ENCODE assay signal across 18 cellular contexts in genomic region chr9:133950916-133951231, GRCh38. TPM values are rescaled to one million over a fixed set of nuclear protein-coding genes. Genes with fewer than 3 reads are reported as not detected.
A peak's percentile ranks its signal among the peaks of the same experiment; 100 is the strongest.
DNase-seq lines count a peak whose midpoint lies in the region; ATAC-seq and TF ChIP-seq lines count a peak whose summit lies in the region.
"Had no signal": no experiment of that assay in that cellular context is flagged by ENCODE, and none has a peak within 500 bp of the region (broad histone marks: within the 10 kb centered on the region; RNA-seq: fewer than 3 reads in every experiment).

No MANE protein-coding gene starts in this region.

- H2BK12ac ChIP-seq in H9 (ENCODE audit: insufficient read length, low read depth, low read length) = no peak overlapping the region

- WGBS in H9 (ENCODE audit: extremely low coverage, insufficient read length, low lambda C conversion rate) = no CpG with 5 or more reads among the region's 10 CpGs
- WGBS in esophagus squamous epithelium, 2 donors = 63 to 100% methylated on average over 2 to 3 of the region's 10 CpGs

- peak overlapping the region; percentile 57 to 81 (median 73); a peak in 5 of 7 replicates for H3K27ac Mint-ChIP-seq in H9
- H3K27ac Mint-ChIP-seq in memory B cell = peak overlapping the region; percentile 28
- peak overlapping the region; percentile 20 for H3K27ac Mint-ChIP-seq in stimulated activated naive B cell treated with anti-CD40 and anti-IgM and Interleukin-4, amounts not matched to agents 10 μg/mL and 1 μg/mL and 100 μg/mL, for 72 hours
- H3K27ac Mint-ChIP-seq: activated naive CD4-positive, alpha-beta T cell treated with anti-CD3 and anti-CD28 coated beads, Interleukin-2, amount 50 U/mL, for 72 hours; activated T-cell treated with anti-CD3 and anti-CD28 coated beads, Interleukin-2, amount 50 U/mL, for 24 hours; CD4-positive, CD25-positive, alpha-beta regulatory T cell had no signal

- H4K20me1 ChIP-seq in H9 (ENCODE audit: control insufficient read depth, insufficient read depth, insufficient read length) = peaks cover 4% of the 10 kb centered on the region

- no peak overlapping the region for H3K27ac ChIP-seq in H9 (ENCODE audit: insufficient read length, low read depth, low read length)
- peak overlapping the region in 1 of 4 donors; percentile 13 for H3K27ac ChIP-seq in esophagus squamous epithelium
- H3K27ac ChIP-seq: ovary, thoracic aorta had no signal

- peaks cover 2% of the 10 kb centered on the region; the same call in 1 of the 2 replicates for H3K4me1 ChIP-seq in H9 (ENCODE audit: insufficient read depth, low read length)
- H3K4me1 ChIP-seq in adipocyte (ENCODE audit: control insufficient read depth, insufficient read depth, low read length) = peaks cover 13% of the 10 kb centered on the region
- peaks cover 2 to 25% (median 2%) of the 10 kb centered on the region in 3 donors for H3K4me1 ChIP-seq in esophagus squamous epithelium

- no peak for TF ChIP-seq POLR2A in esophagus squamous epithelium (IDR thresholded peaks at IDR 0.05)

- no peak for TF ChIP-seq CTCF in H9 (conservative IDR thresholded peaks at IDR 0.05)
- no peak for TF ChIP-seq CTCF in esophagus squamous epithelium (IDR thresholded peaks at IDR 0.05)

- no peak overlapping the region for H3K4ac ChIP-seq in H9 (ENCODE audit: low read depth, low read length)

- no peak overlapping the region for H3K14ac ChIP-seq in H9 (ENCODE audit: insufficient read depth, low read length)

- no peak overlapping the region for H2BK15ac ChIP-seq in H9 (ENCODE audit: low read depth, low read length)

- H4K91ac ChIP-seq in H9 (ENCODE audit: insufficient read length, low read depth, low read length) = no peak overlapping the region

- no peak overlapping the region for H3K23ac ChIP-seq in H9 (ENCODE audit: insufficient read length, low read depth, low read length)

- H3K4me3 ChIP-seq in adipocyte (ENCODE audit: low read length) (peak overlapping the region; percentile 64), esophagus squamous epithelium (peak overlapping the region in 1 of 4 donors; percentile 2)
- H3K4me3 ChIP-seq: ovary, Peyer's patch, thoracic aorta had no signal

- H4K5ac ChIP-seq in H9 (ENCODE audit: insufficient read length, low read depth, low read length) = no peak overlapping the region

- no peaks in the 10 kb centered on the region for H3K36me3 ChIP-seq in adipocyte (ENCODE audit: control insufficient read depth, insufficient read depth, low read length, severe bottlenecking)
- no peaks in the 10 kb centered on the region for H3K36me3 ChIP-seq in esophagus squamous epithelium
- H3K36me3 ChIP-seq: ovary, thoracic aorta had no signal

- H3K79me2 ChIP-seq in H9 (ENCODE audit: insufficient read depth, low read length) = peaks cover 7% of the 10 kb centered on the region; the same call in 1 of the 2 replicates

- intact Hi-C loops in esophagus squamous epithelium (cut with DNase I) = no loop called here

- no peak overlapping the region for H2BK120ac ChIP-seq in H9 (ENCODE audit: low read depth, low read length, poor library complexity, severe bottlenecking)

- no peaks in the 10 kb centered on the region for H3K9me3 Mint-ChIP-seq in H9
- H3K9me3 Mint-ChIP-seq in memory B cell = no peaks in the 10 kb centered on the region
- H3K9me3 Mint-ChIP-seq in stimulated activated naive B cell treated with anti-CD40 and anti-IgM and Interleukin-4, amounts not matched to agents 10 μg/mL and 1 μg/mL and 100 μg/mL, for 72 hours = no peaks in the 10 kb centered on the region
- H3K9me3 Mint-ChIP-seq: activated naive CD4-positive, alpha-beta T cell treated with anti-CD3 and anti-CD28 coated beads, Interleukin-2, amount 50 U/mL, for 72 hours; activated T-cell treated with anti-CD3 and anti-CD28 coated beads, Interleukin-2, amount 50 U/mL, for 24 hours; CD4-positive, CD25-positive, alpha-beta regulatory T cell had no signal

- H3K23me2 ChIP-seq in H9 (ENCODE audit: insufficient read length, low read depth, low read length, poor library complexity, severe bottlenecking) = no peaks in the 10 kb centered on the region

- no peak overlapping the region for H2BK20ac ChIP-seq in H9 (ENCODE audit: low read depth, low read length, poor library complexity, severe bottlenecking)

- H3K79me1 ChIP-seq in H9 (ENCODE audit: insufficient read depth, low read depth, low read length, poor library complexity, severe bottlenecking) = peaks cover 6% of the 10 kb centered on the region

- peaks cover 0 to 17% (median 0%) of the 10 kb centered on the region in 3 experiments; a peak in 2 of 7 replicates for H3K36me3 Mint-ChIP-seq in H9 (ENCODE audit: insufficient read depth in 1 of 3, low read depth in 3 of 3)
- peaks cover 2% of the 10 kb centered on the region for H3K36me3 Mint-ChIP-seq in memory B cell
- peaks cover 14 to 41% of the 10 kb centered on the region in 2 donors for H3K36me3 Mint-ChIP-seq in stimulated activated naive B cell treated with anti-CD40 and anti-IgM and Interleukin-4, amounts not matched to agents 10 μg/mL and 1 μg/mL and 100 μg/mL, for 72 hours
- H3K36me3 Mint-ChIP-seq: activated naive CD4-positive, alpha-beta T cell treated with anti-CD3 and anti-CD28 coated beads, Interleukin-2, amount 50 U/mL, for 72 hours; CD4-positive, CD25-positive, alpha-beta regulatory T cell had no signal

- no peaks in the 10 kb centered on the region for H3K27me3 ChIP-seq in H9 (ENCODE audit: insufficient read depth, low read length)
- no peaks in the 10 kb centered on the region for H3K27me3 ChIP-seq in adipocyte (replicated peaks; ENCODE audit: control insufficient read depth, insufficient read depth, low read length)
- H3K27me3 ChIP-seq in esophagus squamous epithelium = no peaks in the 10 kb centered on the region
- H3K27me3 ChIP-seq: ovary, Peyer's patch had no signal

- no peak overlapping the region for H3K9ac ChIP-seq in H9 (ENCODE audit: extremely low read depth, insufficient read length, low read length)
- H3K9ac ChIP-seq in adipocyte (ENCODE audit: low read length) = no peak overlapping the region

- H3K56ac ChIP-seq in H9 (ENCODE audit: insufficient read length, low read depth, low read length) = no peak overlapping the region

- ATAC-seq in memory B cell (ENCODE audit: low read depth) (no peak), HG02852 (IDR thresholded peaks at IDR 0.05; ENCODE audit: unreplicated experiment) (no peak)
- ATAC-seq in stimulated activated naive B cell treated with anti-CD40 and anti-IgM and Interleukin-4, amounts not matched to agents 10 μg/mL and 1 μg/mL and 100 μg/mL, for 72 hours (replicated peaks) = no peak
- ATAC-seq: activated naive CD4-positive, alpha-beta T cell treated with anti-CD3 and anti-CD28 coated beads, Interleukin-2, amount 50 U/mL, for 72 hours had no signal

- no peak overlapping the region for H2BK5ac ChIP-seq in H9 (ENCODE audit: insufficient read length, low read length)

- no peak overlapping the region for H4K8ac ChIP-seq in H9 (replicated peaks; ENCODE audit: insufficient read length, low read depth, low read length)

- H3K18ac ChIP-seq in H9 (ENCODE audit: insufficient read length, low read depth, low read length) = no peak overlapping the region

- H3T11ph ChIP-seq in H9 (ENCODE audit: low read length) = no peak overlapping the region

- H3K4me3 Mint-ChIP-seq in H9 (peak overlapping the region in 1 of 2 experiments; percentile 17; a peak in 1 of 5 replicates), memory B cell (no peak overlapping the region)
- no peak overlapping the region for H3K4me3 Mint-ChIP-seq in stimulated activated naive B cell treated with anti-CD40 and anti-IgM and Interleukin-4, amounts not matched to agents 10 μg/mL and 1 μg/mL and 100 μg/mL, for 72 hours
- H3K4me3 Mint-ChIP-seq: activated T-cell treated with anti-CD3 and anti-CD28 coated beads, Interleukin-2, amount 50 U/mL, for 24 hours had no signal

- H3K4me1 Mint-ChIP-seq in H9 (peaks cover 35 to 39% of the 10 kb centered on the region in 2 experiments), memory B cell (peaks cover 48% of the 10 kb centered on the region)
- H3K4me1 Mint-ChIP-seq in stimulated activated naive B cell treated with anti-CD40 and anti-IgM and Interleukin-4, amounts not matched to agents 10 μg/mL and 1 μg/mL and 100 μg/mL, for 72 hours = peaks cover 61 to 89% of the 10 kb centered on the region in 2 donors

- H3K9me3 ChIP-seq in H9 (ENCODE audit: control insufficient read depth, low read depth, low read length) (no peaks in the 10 kb centered on the region), adipocyte (ENCODE audit: control insufficient read depth, low read length) (no peaks in the 10 kb centered on the region), esophagus squamous epithelium (no peaks in the 10 kb centered on the region)
- H3K9me3 ChIP-seq: ovary, Peyer's patch, thoracic aorta had no signal

- no peak overlapping the region for H2AFZ ChIP-seq in H9 (ENCODE audit: low read length)

- no peak overlapping the region for H3K4me2 ChIP-seq in H9 (ENCODE audit: insufficient read depth, insufficient read length, low read length)

- DNase-seq in H9 = no peak
- no peak for DNase-seq in adipocyte (ENCODE audit: low read depth)
- DNase-seq in memory B cell (ENCODE audit: low spot score in 2 of 2) = no peak
- no peak for DNase-seq in stimulated activated naive B cell treated with anti-CD40 and anti-IgM and Interleukin-4, amounts not matched to agents 10 μg/mL and 1 μg/mL and 100 μg/mL, for 72 hours
- no peak for DNase-seq in esophagus squamous epithelium (lab: John Stamatoyannopoulos, UW)
- no peak for DNase-seq in GF-D8 (lab: John Stamatoyannopoulos, UW)
- DNase-seq: activated CD4-positive, alpha-beta T cell treated with anti-CD3 and anti-CD28 coated beads, Interleukin-2, amount 50 U/mL, for 4 hours; activated T-cell treated with anti-CD3 and anti-CD28 coated beads, Interleukin-2, amount 50 U/mL, for 24 hours; CD4-positive, CD25-positive, alpha-beta regulatory T cell; HCEC 1CT; kidney glomerular epithelial cell; NCI-H1417 treated with DMSO at 0.1 percent for 48 hours; ovary; Peyer's patch; small intestine had no signal

- no peaks in the 10 kb centered on the region for H3K27me3 Mint-ChIP-seq in H9 (ENCODE audit: low read depth)
- no peaks in the 10 kb centered on the region for H3K27me3 Mint-ChIP-seq in memory B cell
- H3K27me3 Mint-ChIP-seq in stimulated activated naive B cell treated with anti-CD40 and anti-IgM and Interleukin-4, amounts not matched to agents 10 μg/mL and 1 μg/mL and 100 μg/mL, for 72 hours = no peaks in the 10 kb centered on the region
- H3K27me3 Mint-ChIP-seq: activated T-cell treated with anti-CD3 and anti-CD28 coated beads, Interleukin-2, amount 50 U/mL, for 24 hours; CD4-positive, CD25-positive, alpha-beta regulatory T cell had no signal

- no peak overlapping the region for H2AK5ac ChIP-seq in H9 (ENCODE audit: insufficient read length, low read length)

RNA-seq across cellular contexts. Expression of gene VAV2, which starts 41.2 kb away (rescaled TPM):
- total RNA-seq in H9 (2021) = 58.7 and 58.9 TPM in 2 replicates
- 1 to 10 TPM; 3.8 to 7.6 (median 5.7) TPM for total RNA-seq in esophagus squamous epithelium

Comparison
In these comparisons a context has a peak if more than half of its experiments do, and no peak if none do; other contexts are left out.
1. H3K27ac Mint-ChIP-seq: peak in every context shown above with its lines; median percentile 73 in H9; 28 in memory B cell; 20 in stimulated activated naive B cell treated with anti-CD40 and anti-IgM and Interleukin-4, amounts not matched to agents 10 μg/mL and 1 μg/mL and 100 μg/mL, for 72 hours.